Comparison of ENCODE assay signal across 17 cellular contexts in the genomic region with DNA sequence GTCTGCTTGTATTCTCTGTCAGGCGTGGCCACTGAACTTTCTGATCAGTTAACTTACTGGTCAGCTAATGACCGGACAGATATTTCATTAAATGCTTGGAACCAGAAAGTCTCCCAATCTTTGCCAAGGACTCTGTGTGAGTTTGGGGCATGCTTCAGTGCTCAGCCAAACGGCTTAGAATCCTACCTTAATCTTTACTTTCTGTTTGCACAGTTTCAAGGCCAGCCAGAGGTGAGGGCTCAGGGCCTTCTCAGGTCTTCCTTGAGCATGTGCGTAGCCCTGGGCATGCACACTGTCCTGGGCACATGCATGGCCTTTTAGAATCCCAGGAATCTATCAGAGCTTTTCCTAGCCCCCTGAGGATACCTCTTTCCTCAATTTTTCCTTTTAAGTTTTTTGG.
DNase-seq lines count a peak whose midpoint lies in the region; ATAC-seq and TF ChIP-seq lines count a peak whose summit lies in the region.
"Had no signal": no experiment of that assay in that cellular context is flagged by ENCODE, and none has a peak within 500 bp of the region (broad histone marks: within the 10 kb centered on the region; RNA-seq: fewer than 3 reads in every experiment).

No MANE protein-coding gene starts in this region.

- intact Hi-C loops in IMR-90 (cut with micrococcal nuclease) (no loop called here), body of pancreas (cut with DNase I) (no loop called here)

- dilution Hi-C loops in IMR-90 (cut with HindIII; ENCODE audit: low sequenced_read_pairs, unreplicated experiment) = no loop called here

- no TSS peak for BruUV-seq in IMR-90 (replicated peaks; lab: Mats Ljungman, UMichigan)

- no peak overlapping the region for H2BK15ac ChIP-seq in IMR-90 (ENCODE audit: low read depth, low read length)

- H3K4me1 ChIP-seq in IMR-90 (ENCODE audit: control insufficient read depth, insufficient read depth, low read length) (peaks cover 4% of the 10 kb centered on the region), body of pancreas (peaks cover 12% of the 10 kb centered on the region), trophoblast cell (ENCODE audit: control insufficient read depth in 1 of 2, insufficient read depth in 2 of 2, low read length in 2 of 2) (no peaks in the 10 kb centered on the region)
- H3K4me1 ChIP-seq: BLaER1, Caco-2 had no signal

- H2AFZ ChIP-seq in IMR-90 (replicated peaks; ENCODE audit: low read length, poor library complexity) = no peak overlapping the region
- H2AFZ ChIP-seq in trophoblast cell (ENCODE audit: insufficient read depth, low read length, poor library complexity) = no peak overlapping the region
- H2AFZ ChIP-seq: GM23338 had no signal

- ATAC-seq in IMR-90 (ENCODE audit: low read depth) (no peak), body of pancreas (peak; percentile 60)
- ATAC-seq: CD8-positive, alpha-beta T cell; GM23338; HCT116 had no signal

- H3K4me3 ChIP-seq in IMR-90 (ENCODE audit: insufficient read depth, low read depth, low read length) (no peak overlapping the region), body of pancreas (no peak overlapping the region), trophoblast cell (ENCODE audit: low read depth, low read length) (peak overlapping the region; percentile 48)
- H3K4me3 ChIP-seq: BLaER1, GM23338 had no signal

- no peaks in the 10 kb centered on the region for H3K79me1 ChIP-seq in IMR-90 (ENCODE audit: low read depth in 1 of 2, low read length in 2 of 2)
- H3K79me1 ChIP-seq in trophoblast cell (ENCODE audit: low read length) = no peaks in the 10 kb centered on the region

- no peak overlapping the region for H2AK5ac ChIP-seq in IMR-90 (ENCODE audit: low read depth, low read length)
- H2AK5ac ChIP-seq in trophoblast cell (ENCODE audit: low read length) = no peak overlapping the region

- no peak overlapping the region for H2BK12ac ChIP-seq in trophoblast cell (ENCODE audit: low read length)

- no peaks in the 10 kb centered on the region for H3K79me2 ChIP-seq in trophoblast cell (ENCODE audit: control insufficient read depth, insufficient read depth, low read length, poor library complexity)

- no peak overlapping the region for H4K12ac ChIP-seq in trophoblast cell (ENCODE audit: low read depth, low read length)

- no peak overlapping the region for H3K56ac ChIP-seq in IMR-90 (ENCODE audit: extremely low read depth, insufficient read depth, low read length)

- no peak overlapping the region for H2AK9ac ChIP-seq in IMR-90 (replicated peaks; ENCODE audit: low read depth, low read length, poor library complexity)

- no peaks in the 10 kb centered on the region for H3K36me3 ChIP-seq in IMR-90 (ENCODE audit: control insufficient read depth, insufficient read depth, low read length)
- no peaks in the 10 kb centered on the region for H3K36me3 ChIP-seq in body of pancreas (replicated peaks in 1 of 2; ENCODE audit: insufficient read depth in 1 of 2, low read depth in 2 of 2)
- no peaks in the 10 kb centered on the region for H3K36me3 ChIP-seq in trophoblast cell (ENCODE audit: control insufficient read depth in 1 of 2, insufficient read depth in 2 of 2, low read length in 2 of 2)
- H3K36me3 ChIP-seq: BLaER1 had no signal

- H3K27me3 ChIP-seq in IMR-90 (ENCODE audit: control insufficient read depth, insufficient read depth, low read length) (no peaks in the 10 kb centered on the region), body of pancreas (no peaks in the 10 kb centered on the region), trophoblast cell (ENCODE audit: insufficient read depth, low read length) (no peaks in the 10 kb centered on the region)
- H3K27me3 ChIP-seq: BLaER1 had no signal

- H3K9me1 ChIP-seq in IMR-90 (ENCODE audit: insufficient read depth, low read length) = no peaks in the 10 kb centered on the region

- POLR2A ChIA-PET in IMR-90 (lab: Charles Lee; ENCODE audit: unreplicated experiment) = no interaction called here

- H3K23ac ChIP-seq in IMR-90 (ENCODE audit: low read depth, low read length) (no peak overlapping the region), trophoblast cell (ENCODE audit: low read length) (peak overlapping the region; percentile 52)

- H4K91ac ChIP-seq in IMR-90 (ENCODE audit: insufficient read depth, low read depth, low read length) = no peak overlapping the region
- H4K91ac ChIP-seq in trophoblast cell (ENCODE audit: low read depth, low read length) = no peak overlapping the region

- CTCF ChIA-PET in IMR-90 (lab: Yijun Ruan, JAX) = interaction anchor here (0.9 kb wide), 1 partner anchor 12 kb away, joined by 3 read pairs; no protein-coding TSS in a partner anchor

- no peak for TF ChIP-seq POLR2A in IMR-90 (IDR thresholded peaks at IDR 0.05; ENCODE audit: low read depth, low read length)
- no peak for TF ChIP-seq POLR2A in body of pancreas (IDR thresholded peaks at IDR 0.05)

- TF ChIP-seq RAD21 in IMR-90 (IDR thresholded peaks at IDR 0.05; ENCODE audit: low read length) = no peak

- no peaks in the 10 kb centered on the region for H4K20me1 ChIP-seq in IMR-90 (ENCODE audit: insufficient read depth, low read length)
- H4K20me1 ChIP-seq: BLaER1 had no signal

- no peak overlapping the region for H2BK5ac ChIP-seq in IMR-90 (ENCODE audit: low read depth, low read length, poor library complexity, severe bottlenecking)
- H2BK5ac ChIP-seq in trophoblast cell (ENCODE audit: low read depth, low read length, poor library complexity) = no peak overlapping the region

- in situ Hi-C loops in IMR-90 (cut with MboI; ENCODE audit: low sequenced_read_pairs) = no loop called here

- H3K4ac ChIP-seq in IMR-90 (ENCODE audit: low read depth, low read length) (no peak overlapping the region), trophoblast cell (ENCODE audit: low read depth, low read length) (no peak overlapping the region)

- no peak overlapping the region for H4K5ac ChIP-seq in IMR-90 (ENCODE audit: low read depth, low read length)

- DNase-seq in IMR-90 (no peak), body of pancreas (peak in 3 of 4 donors; percentile 22 to 43 (median 33)), trophoblast cell (no peak), HK-2 (ENCODE audit: unreplicated experiment) (no peak), activated T-cell treated with anti-CD3 and anti-CD28 coated beads for 4 hours (no peak)
- no peak for DNase-seq in activated naive CD4-positive, alpha-beta T cell (lab: John Stamatoyannopoulos, UW)
- DNase-seq: Caco-2; CD4-positive, CD25-positive, alpha-beta regulatory T cell; CD8-positive, alpha-beta T cell; DMS153; DND-41; H9 had no signal

- H3K27ac ChIP-seq in IMR-90 (ENCODE audit: insufficient read depth, low read length) = no peak overlapping the region
- no peak overlapping the region for H3K27ac ChIP-seq in body of pancreas
- no peak overlapping the region for H3K27ac ChIP-seq in trophoblast cell (ENCODE audit: low read depth, low read length)
- H3K27ac ChIP-seq: 22Rv1, BLaER1, C4-2B had no signal

- 100% methylated on average over 2 of the region's 4 CpGs; no CpG with 5 or more reads in 1 of the 2 experiments for WGBS in IMR-90 (ENCODE audit: extremely low coverage in 2 of 2, insufficient read length in 1 of 2), 2 experiments
- 36 to 38% methylated on average over 4 of the region's 4 CpGs for WGBS in body of pancreas, 2 donors
- no CpG with 5 or more reads among the region's 4 CpGs for WGBS in trophoblast cell (ENCODE audit: extremely low coverage, insufficient coverage, insufficient read length)

- H3K14ac ChIP-seq in IMR-90 (replicated peaks; ENCODE audit: low read depth, low read length) (no peak overlapping the region), trophoblast cell (ENCODE audit: low read length) (no peak overlapping the region)

- H3K9me3 ChIP-seq in IMR-90 (ENCODE audit: control insufficient read depth, insufficient read depth, low read length) (peaks cover 18% of the 10 kb centered on the region), body of pancreas (peaks cover 0 to 10% (median 0%) of the 10 kb centered on the region in 3 donors), trophoblast cell (ENCODE audit: insufficient read depth, low read depth, low read length) (peaks cover 2% of the 10 kb centered on the region)

- H3K9ac ChIP-seq in IMR-90 (ENCODE audit: low read depth, low read length) (no peak overlapping the region), trophoblast cell (ENCODE audit: low read length) (peak overlapping the region; percentile 40)
- H3K9ac ChIP-seq: BLaER1 had no signal

- no peak overlapping the region for H3K4me2 ChIP-seq in IMR-90 (ENCODE audit: low read depth, low read length)
- no peak overlapping the region for H3K4me2 ChIP-seq in trophoblast cell (ENCODE audit: low read length)
- H3K4me2 ChIP-seq: BLaER1, GM23338 had no signal

- TF ChIP-seq CTCF in IMR-90 (conservative IDR thresholded peaks at IDR 0.05; ENCODE audit: low read depth, low read length) (no peak), body of pancreas (IDR thresholded peaks at IDR 0.05) (no peak)

- no peak overlapping the region for H3K18ac ChIP-seq in IMR-90 (ENCODE audit: low read depth, low read length)
- H3K18ac ChIP-seq in trophoblast cell (ENCODE audit: low read length) = no peak overlapping the region

- no peak overlapping the region for H4K8ac ChIP-seq in IMR-90 (ENCODE audit: low read depth in 2 of 2, low read length in 2 of 2)
- H4K8ac ChIP-seq in trophoblast cell (ENCODE audit: low read depth, low read length) = no peak overlapping the region

- H2BK20ac ChIP-seq in IMR-90 (ENCODE audit: low read depth, low read length) = 0 out of 2 replicates have a peak overlapping the region, but pooled peaks have one; percentile 42

- H2BK120ac ChIP-seq in IMR-90 (ENCODE audit: low read depth, low read length) (no peak overlapping the region), trophoblast cell (ENCODE audit: insufficient read depth, low read length, poor library complexity) (no peak overlapping the region)

TF ChIP-seq in IMR-90, 13 proteins besides CTCF, POLR2A, EP300 and RAD21 (continues in another document):
- no peak for TF ChIP-seq MXI1 (IDR thresholded peaks at IDR 0.05; ENCODE audit: borderline replicate concordance, low read depth, low read length)
- TF ChIP-seq RCOR1 (IDR thresholded peaks at IDR 0.05; ENCODE audit: insufficient replicate concordance, low read length) = no peak
- TF ChIP-seq USF2 (IDR thresholded peaks at IDR 0.05; ENCODE audit: low read depth, low read length) = no peak
- TF ChIP-seq CHD1 (IDR thresholded peaks at IDR 0.05; ENCODE audit: low read depth, low read length) = no peak
- no peak for TF ChIP-seq MAFK (IDR thresholded peaks at IDR 0.05; ENCODE audit: low read depth, low read length)
- TF ChIP-seq BHLHE40 (IDR thresholded peaks at IDR 0.05; ENCODE audit: low read depth, low read length) = no peak
- no peak for TF ChIP-seq CEBPB (IDR thresholded peaks at IDR 0.05; ENCODE audit: low read depth, low read length)
- no peak for TF ChIP-seq SMC3 (IDR thresholded peaks at IDR 0.05; ENCODE audit: low read depth, low read length)
- TF ChIP-seq RFX5 (IDR thresholded peaks at IDR 0.05; ENCODE audit: low read depth, low read length) = no peak

Comparison
In these comparisons a context has a peak if more than half of its experiments do, and no peak if none do; other contexts are left out.
1. DNase-seq: peak in body of pancreas (3 of 4); none in IMR-90 (single experiment), trophoblast cell (0 of 2), activated naive CD4-positive, alpha-beta T cell (0 of 4), HK-2 (single experiment) and activated T-cell treated with anti-CD3 and anti-CD28 coated beads for 4 hours (single experiment).